8 cellular contexts compared by ENCODE assay signal in the genomic region with DNA sequence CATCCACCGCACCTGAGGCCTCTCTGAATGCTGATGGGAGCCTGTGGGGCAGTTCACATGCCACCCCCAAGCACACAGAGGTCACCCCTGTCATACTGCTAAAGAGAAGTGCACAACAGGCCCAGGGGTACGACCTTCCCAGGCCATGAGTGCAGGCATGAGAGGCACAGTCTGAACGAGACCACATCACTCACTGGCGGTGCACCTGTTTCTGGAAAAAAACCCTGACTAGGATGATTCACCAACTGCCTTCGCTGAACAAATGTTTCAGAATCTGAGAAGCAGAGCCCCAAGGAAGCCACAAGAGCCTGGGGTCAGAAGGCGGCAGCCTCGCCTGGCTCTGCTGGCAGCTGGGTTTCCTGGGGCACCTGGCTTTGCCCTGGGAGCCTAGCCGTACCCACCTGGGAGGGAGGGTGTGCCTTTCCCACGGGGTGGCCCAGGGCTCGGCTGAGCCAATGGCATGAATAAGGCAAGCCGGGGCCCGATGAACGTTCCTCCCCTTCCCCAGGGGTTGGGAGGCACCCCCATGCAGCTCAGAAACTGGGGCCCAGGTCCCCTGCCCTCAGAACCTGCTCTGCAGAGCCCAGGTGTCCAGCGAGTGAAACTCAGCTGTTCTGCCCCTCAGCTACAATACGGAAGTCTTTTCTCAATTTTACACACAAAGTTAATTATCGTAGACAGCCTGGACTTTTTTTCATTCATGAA.
DNase-seq lines count a peak whose midpoint lies in the region; ATAC-seq, FAIRE-seq and TF ChIP-seq lines count a peak whose summit lies in the region.

No MANE protein-coding gene starts in this region.

- POLR2A ChIA-PET in HepG2 (lab: Yijun Ruan, JAX): no interaction called here

- peak; percentile 70 for DNase-seq in A172 (ENCODE audit: low spot score)
- peak; percentile 60 for DNase-seq in activated CD4-positive, alpha-beta T cell treated with anti-CD3 and anti-CD28 coated beads for 1 hour
- no peak for DNase-seq in spleen
- DNase-seq in LoVo (ENCODE audit: low spot score): no peak
- no peak for DNase-seq in NCI-H1092 treated with DMSO at 0.1 percent for 48 hours (lab: John Stamatoyannopoulos, UW)
- DNase-seq in HepG2 (ENCODE audit: low spot score): no peak

- CTCF ChIA-PET in HepG2 (lab: Yijun Ruan, JAX; ENCODE audit: low intra/inter-chr PET ratio, low total read pairs): no interaction called here

- TF ChIP-seq RAD21 in HepG2 (CRISPR knock-in tag; IDR thresholded peaks at IDR 0.05): no peak

- H3K27me3 ChIP-seq in spleen (replicated peaks in 1 of 7) (no peaks in the 10 kb centered on the region), HepG2 (ENCODE audit: control insufficient read depth in 1 of 2, insufficient read depth in 2 of 2, low read length in 2 of 2) (no peaks in the 10 kb centered on the region)

- H3K27ac ChIP-seq in cingulate gyrus (ENCODE audit: low read depth, low read length): peak overlapping the region; percentile 78
- peak overlapping the region in 6 of 8 donors; percentile 44 to 85 (median 75) for H3K27ac ChIP-seq in spleen
- H3K27ac ChIP-seq in HepG2 (ENCODE audit: extremely low read length, insufficient read depth, low read length): no peak overlapping the region

- H3K9ac ChIP-seq in HepG2 (ENCODE audit: insufficient read depth, low read depth, low read length): no peak overlapping the region

- no peak for TF ChIP-seq POLR2A in spleen (IDR thresholded peaks at IDR 0.05)
- TF ChIP-seq POLR2A in HepG2 (IDR thresholded peaks at IDR 0.05; ENCODE audit: insufficient read depth in 1 of 2, low read depth in 2 of 2, low read length in 2 of 2): no peak

- peaks cover 43% of the 10 kb centered on the region for H3K79me2 ChIP-seq in HepG2 (ENCODE audit: insufficient read depth, low read length)

- H3K4me1 ChIP-seq in spleen (peaks cover 12 to 74% (median 56%) of the 10 kb centered on the region in 6 donors), HepG2 (ENCODE audit: insufficient read depth, low read length) (peaks cover 14% of the 10 kb centered on the region; the same call in 1 of the 2 replicates)

- no peak overlapping the region for H3K4me2 ChIP-seq in HepG2 (ENCODE audit: low read depth, low read length)

- ATAC-seq in HG02798 (IDR thresholded peaks at IDR 0.05; ENCODE audit: poor library complexity, unreplicated experiment) (peak; percentile 54), HepG2 (no peak)

- no peak for FAIRE-seq in HepG2 (lab: Jason Lieb, UNC)

- H3K9me3 ChIP-seq in spleen (no peaks in the 10 kb centered on the region), HepG2 (ENCODE audit: low read length) (no peaks in the 10 kb centered on the region)

- no TSS peak for BruUV-seq in HepG2 (replicated peaks; lab: Mats Ljungman, UMichigan)

- no peaks in the 10 kb centered on the region for H3K36me3 ChIP-seq in spleen
- H3K36me3 ChIP-seq in HepG2 (replicated peaks in 1 of 2; ENCODE audit: control insufficient read depth in 1 of 2, insufficient read depth in 2 of 2, low read length in 2 of 2): peaks cover 0 to 3% of the 10 kb centered on the region in 2 experiments; a peak in 4 of 5 replicates

- no peak overlapping the region for H2AFZ ChIP-seq in HepG2 (ENCODE audit: low read length)

- TF ChIP-seq CTCF in spleen (IDR thresholded peaks at IDR 0.05 in 8 of 11, conservative IDR thresholded peaks at IDR 0.05 in 3 of 11) (no peak), HepG2 (CRISPR knock-in tag; IDR thresholded peaks at IDR 0.05) (no peak)

- intact Hi-C loops in spleen (cut with DNase I; ENCODE audit: low total_unique reads) (no loop called here), HepG2 (cut with micrococcal nuclease; ENCODE audit: unreplicated experiment) (no loop called here)

- H3K4me3 ChIP-seq in spleen: no peak overlapping the region
- H3K4me3 ChIP-seq in HepG2 (replicated peaks in 1 of 3; ENCODE audit: insufficient read depth in 1 of 3, low read depth in 2 of 3, low read length in 3 of 3): no peak overlapping the region

- peaks cover 13% of the 10 kb centered on the region; the same call in 1 of the 2 replicates for H4K20me1 ChIP-seq in HepG2 (ENCODE audit: insufficient read depth, low read length)

- in situ Hi-C loops in HepG2 (cut with HindIII; ENCODE audit: extremely low pct_ligation_motif_present, low pct_unique_long_range_greater_than_20kb): no loop called here

- TF ChIP-seq EP300 in HepG2 (IDR thresholded peaks at IDR 0.05; ENCODE audit: low read depth in 2 of 2, low read length in 2 of 2) (no peak), HepG2 (CRISPR knock-in tag; IDR thresholded peaks at IDR 0.05; ENCODE audit: borderline replicate concordance) (no peak)

- 48 to 61% (median 52%) methylated on average over 12 to 16 of the region's 16 CpGs for WGBS in spleen, 5 donors
- WGBS in HepG2 (ENCODE audit: low lambda C conversion rate): 96% methylated on average over 8 of the region's 16 CpGs

TF ChIP-seq in HepG2, 621 proteins besides CTCF, POLR2A, EP300 and RAD21:
- TF ChIP-seq, protein P1, sequence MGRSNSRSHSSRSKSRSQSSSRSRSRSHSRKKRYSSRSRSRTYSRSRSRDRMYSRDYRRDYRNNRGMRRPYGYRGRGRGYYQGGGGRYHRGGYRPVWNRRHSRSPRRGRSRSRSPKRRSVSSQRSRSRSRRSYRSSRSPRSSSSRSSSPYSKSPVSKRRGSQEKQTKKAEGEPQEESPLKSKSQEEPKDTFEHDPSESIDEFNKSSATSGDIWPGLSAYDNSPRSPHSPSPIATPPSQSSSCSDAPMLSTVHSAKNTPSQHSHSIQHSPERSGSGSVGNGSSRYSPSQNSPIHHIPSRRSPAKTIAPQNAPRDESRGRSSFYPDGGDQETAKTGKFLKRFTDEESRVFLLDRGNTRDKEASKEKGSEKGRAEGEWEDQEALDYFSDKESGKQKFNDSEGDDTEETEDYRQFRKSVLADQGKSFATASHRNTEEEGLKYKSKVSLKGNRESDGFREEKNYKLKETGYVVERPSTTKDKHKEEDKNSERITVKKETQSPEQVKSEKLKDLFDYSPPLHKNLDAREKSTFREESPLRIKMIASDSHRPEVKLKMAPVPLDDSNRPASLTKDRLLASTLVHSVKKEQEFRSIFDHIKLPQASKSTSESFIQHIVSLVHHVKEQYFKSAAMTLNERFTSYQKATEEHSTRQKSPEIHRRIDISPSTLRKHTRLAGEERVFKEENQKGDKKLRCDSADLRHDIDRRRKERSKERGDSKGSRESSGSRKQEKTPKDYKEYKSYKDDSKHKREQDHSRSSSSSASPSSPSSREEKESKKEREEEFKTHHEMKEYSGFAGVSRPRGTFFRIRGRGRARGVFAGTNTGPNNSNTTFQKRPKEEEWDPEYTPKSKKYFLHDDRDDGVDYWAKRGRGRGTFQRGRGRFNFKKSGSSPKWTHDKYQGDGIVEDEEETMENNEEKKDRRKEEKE (IDR thresholded peaks at IDR 0.05): no peak
- TF ChIP-seq ATF1 (CRISPR knock-in tag; IDR thresholded peaks at IDR 0.05) (no peak), CBX5 (CRISPR knock-in tag; IDR thresholded peaks at IDR 0.05; ENCODE audit: borderline replicate concordance) (no peak), MYNN (CRISPR knock-in tag; IDR thresholded peaks at IDR 0.05; ENCODE audit: low read depth) (no peak), ZNF770 (CRISPR knock-in tag; IDR thresholded peaks at IDR 0.05) (no peak), ZNF704 (CRISPR knock-in tag; IDR thresholded peaks at IDR 0.05; ENCODE audit: borderline replicate concordance) (no peak), ZFY (CRISPR knock-in tag; IDR thresholded peaks at IDR 0.05) (no peak), ZNF121 (CRISPR knock-in tag; IDR thresholded peaks at IDR 0.05) (no peak)

Comparison
In these comparisons a context has a peak if more than half of its experiments do, and no peak if none do; other contexts are left out.
1. DNase-seq: peak in A172 (single experiment) and activated CD4-positive, alpha-beta T cell treated with anti-CD3 and anti-CD28 coated beads for 1 hour (single experiment); none in spleen (single experiment), LoVo (single experiment), NCI-H1092 treated with DMSO at 0.1 percent for 48 hours (single experiment) and HepG2 (single experiment).